ENCODE assay signal across 8 cellular contexts in the genomic region with DNA sequence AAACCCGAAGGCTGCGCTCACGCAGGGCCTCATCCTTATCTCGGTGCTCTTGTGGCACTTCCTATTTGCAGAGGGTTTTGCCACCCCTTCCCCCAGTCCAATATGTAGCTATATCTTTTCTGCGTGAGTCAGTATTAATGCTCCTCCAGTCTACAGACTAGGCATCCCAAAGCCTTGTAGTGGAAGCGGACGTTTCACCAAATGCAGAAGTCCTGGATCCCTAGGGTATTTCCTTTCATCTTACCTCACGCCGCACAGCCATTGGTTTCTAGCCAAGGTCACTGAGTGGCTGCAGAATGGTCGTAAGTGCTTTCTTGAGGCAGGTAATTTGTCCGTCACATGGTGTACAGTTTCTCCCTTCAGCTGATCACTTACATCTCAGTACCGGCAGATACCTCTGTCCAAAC. TPM values are rescaled to one million over a fixed set of nuclear protein-coding genes. Genes with fewer than 3 reads are reported as not detected.
DNase-seq lines count a peak whose midpoint lies in the region; ATAC-seq and TF ChIP-seq lines count a peak whose summit lies in the region.
"Not testable (repeated sequence)": the region's sequence is repeated elsewhere in the genome, so short reads cannot be mapped to it uniquely, and the experiment has no call there.

No MANE protein-coding gene starts in this region.

- POLR2A ChIA-PET in activated naive CD8-positive, alpha-beta T cell treated with anti-CD3 and anti-CD28 coated beads, Interleukin-2, amount 10 ng/mL, durations not matched to agents 7 days and 5 days (lab: Charles Lee): interaction anchor here (0.6 to 1.9 kb wide), 3 partner anchors 28 to 1453 kb away, joined by 3 to 7 read pairs (median 7); a partner anchor contains a TSS

- H3K9me3 Mint-ChIP-seq in activated naive CD8-positive, alpha-beta T cell treated with anti-CD3 and anti-CD28 coated beads, Interleukin-2, amount 10 ng/mL, durations not matched to agents 7 days and 5 days; memory B cell: not testable (repeated sequence)

- ATAC-seq in GM21737 (IDR thresholded peaks at IDR 0.05; ENCODE audit: unreplicated experiment) (peak; percentile 20), memory B cell (ENCODE audit: low read depth) (peak; percentile 16)
- peak; percentile 11 for ATAC-seq in activated naive CD8-positive, alpha-beta T cell treated with anti-CD3 and anti-CD28 coated beads, Interleukin-2, amount 10 ng/mL, durations not matched to agents 7 days and 5 days (ENCODE audit: low read depth)
- ATAC-seq in stimulated activated naive CD8-positive, alpha-beta T cell treated with anti-CD3 and anti-CD28 coated beads, Interleukin-15, Interleukin-2, amounts not matched to agents 100 U/mL and 50 U/mL, for 24 hours: peak; percentile 8

- not testable (repeated sequence) for H3K36me3 ChIP-seq in KMS-11 (ENCODE audit: insufficient read depth)

- not testable (repeated sequence) for H3K4me3 ChIP-seq in KMS-11 (IDR thresholded peaks at IDR 0.05; ENCODE audit: insufficient read depth, low read depth, low read length)
- H3K4me3 ChIP-seq in fibroblast of mammary gland (ENCODE audit: control insufficient read depth, low read depth, low read length): peak overlapping the region; percentile 73

- H3K4me2 ChIP-seq in KMS-11: peak overlapping the region; percentile 48

- not testable (repeated sequence) for H3K27me3 ChIP-seq in KMS-11 (ENCODE audit: insufficient read depth, low read depth)

- H3K9ac ChIP-seq in KMS-11: peak overlapping the region; percentile 98

- H3K27ac Mint-ChIP-seq in activated naive CD8-positive, alpha-beta T cell treated with anti-CD3 and anti-CD28 coated beads, Interleukin-2, amount 10 ng/mL, durations not matched to agents 7 days and 5 days: peak overlapping the region; percentile 90
- peak overlapping the region; percentile 98 for H3K27ac Mint-ChIP-seq in memory B cell

- H3K27ac ChIP-seq in KMS-11: peak overlapping the region; percentile 91

- H3K4me3 Mint-ChIP-seq in activated naive CD8-positive, alpha-beta T cell treated with anti-CD3 and anti-CD28 coated beads, Interleukin-2, amount 10 ng/mL, durations not matched to agents 7 days and 5 days: peak overlapping the region; percentile 88
- peak overlapping the region; percentile 96 for H3K4me3 Mint-ChIP-seq in memory B cell

- peaks cover 55% of the 10 kb centered on the region for H3K79me2 ChIP-seq in KMS-11 (ENCODE audit: insufficient read depth, low read depth)

- peaks cover 37% of the 10 kb centered on the region for H3K4me1 ChIP-seq in KMS-11 (ENCODE audit: low read depth, poor library complexity, severe bottlenecking)

- H3K27me3 Mint-ChIP-seq in activated naive CD8-positive, alpha-beta T cell treated with anti-CD3 and anti-CD28 coated beads, Interleukin-2, amount 10 ng/mL, durations not matched to agents 7 days and 5 days; memory B cell: not testable (repeated sequence)

- not testable (repeated sequence) for TF ChIP-seq CTCF in KMS-11 (conservative IDR thresholded peaks at IDR 0.05; ENCODE audit: low read depth, low read length); fibroblast of mammary gland (conservative IDR thresholded peaks at IDR 0.05; ENCODE audit: control insufficient read depth, insufficient read depth, low read depth, low read length)

- H3K36me3 Mint-ChIP-seq in activated naive CD8-positive, alpha-beta T cell treated with anti-CD3 and anti-CD28 coated beads, Interleukin-2, amount 10 ng/mL, durations not matched to agents 7 days and 5 days; memory B cell: not testable (repeated sequence)

- peak overlapping the region; percentile 67 for H2AFZ ChIP-seq in KMS-11 (ENCODE audit: low read depth)

- peaks cover 26% of the 10 kb centered on the region for H4K20me1 ChIP-seq in KMS-11 (ENCODE audit: insufficient read depth)

- H3K4me1 Mint-ChIP-seq in activated naive CD8-positive, alpha-beta T cell treated with anti-CD3 and anti-CD28 coated beads, Interleukin-2, amount 10 ng/mL, durations not matched to agents 7 days and 5 days: peaks cover 32% of the 10 kb centered on the region
- H3K4me1 Mint-ChIP-seq in memory B cell: peaks cover 26% of the 10 kb centered on the region

- DNase-seq in COR-L47 (lab: John Stamatoyannopoulos, UW) (peak; percentile 2), RKO (ENCODE audit: low spot score) (peak; percentile 80), fibroblast of mammary gland (ENCODE audit: low read depth) (peak; percentile 43), memory B cell (ENCODE audit: low spot score in 2 of 2) (peak; percentile 20)
- not testable (repeated sequence) for DNase-seq in activated naive CD8-positive, alpha-beta T cell treated with anti-CD3 and anti-CD28 coated beads, Interleukin-2, amount 10 ng/mL, durations not matched to agents 7 days and 5 days; stimulated activated naive CD8-positive, alpha-beta T cell treated with anti-CD3 and anti-CD28 coated beads, Interleukin-15, Interleukin-2, amounts not matched to agents 100 U/mL and 50 U/mL, for 24 hours

RNA-seq across cellular contexts. Expression of a gene that starts 0.7 kb away (rescaled TPM):
- total RNA-seq in activated naive CD8-positive, alpha-beta T cell treated with anti-CD3 and anti-CD28 coated beads, Interleukin-2, amount 10 ng/mL, durations not matched to agents 7 days and 5 days: 100 to 1,000 TPM; 217 to 225 TPM

RNA-seq across cellular contexts. Expression of a gene that starts 29.9 kb away (rescaled TPM):
- 1 to 10 TPM; 4.6 to 4.9 TPM for total RNA-seq in activated naive CD8-positive, alpha-beta T cell treated with anti-CD3 and anti-CD28 coated beads, Interleukin-2, amount 10 ng/mL, durations not matched to agents 7 days and 5 days

RNA-seq across cellular contexts. Expression of a gene that starts 45.2 kb away (rescaled TPM):
- 100 to 1,000 TPM; 926 to 987 TPM for total RNA-seq in activated naive CD8-positive, alpha-beta T cell treated with anti-CD3 and anti-CD28 coated beads, Interleukin-2, amount 10 ng/mL, durations not matched to agents 7 days and 5 days

RNA-seq across cellular contexts. Expression of a gene that starts 53.1 kb away (rescaled TPM):
- under 1 TPM; 0.14 to 0.17 TPM for total RNA-seq in activated naive CD8-positive, alpha-beta T cell treated with anti-CD3 and anti-CD28 coated beads, Interleukin-2, amount 10 ng/mL, durations not matched to agents 7 days and 5 days

RNA-seq across cellular contexts. Expression of a gene that starts 53.2 kb away (rescaled TPM):
- total RNA-seq in activated naive CD8-positive, alpha-beta T cell treated with anti-CD3 and anti-CD28 coated beads, Interleukin-2, amount 10 ng/mL, durations not matched to agents 7 days and 5 days: not detected
